ENCODE assay signal across 15 cellular contexts in genomic region chr7:15837627-15838026, GRCh38.
"Had no signal": no experiment of that assay in that cellular context is flagged by ENCODE, and none has a peak within 500 bp of the region (broad histone marks: within the 10 kb centered on the region; RNA-seq: fewer than 3 reads in every experiment).

No MANE protein-coding gene starts in this region.

- H3K4me3 ChIP-seq: left lung, neural progenitor cell, suprapubic skin, upper lobe of left lung had no signal

- H3K4me2 ChIP-seq: neural progenitor cell had no signal

- DNase-seq: activated CD4-positive, alpha-beta memory T cell treated with anti-CD3 and anti-CD28 coated beads, Interleukin-2, amount 10 ng/mL, durations not matched to agents 7 days and 5 days; activated CD4-positive, alpha-beta T cell treated with anti-CD3 and anti-CD28 coated beads for 36 hours; activated gamma-delta T cell; activated naive CD8-positive, alpha-beta T cell treated with anti-CD3 and anti-CD28 coated beads for 36 hours; activated T-cell treated with anti-CD3 and anti-CD28 coated beads, Interleukin-2, amount 50 U/mL, for 48 hours; islet precursor cell; left lung; right cardiac atrium; T-cell; T1000; upper lobe of left lung; WERI-Rb-1 had no signal

- H3K27me3 ChIP-seq: left lung, neural progenitor cell, suprapubic skin, upper lobe of left lung had no signal

- H3K4me1 ChIP-seq: left lung had no signal

- H3K27ac ChIP-seq: neural progenitor cell, suprapubic skin, upper lobe of left lung, WERI-Rb-1 had no signal

- H3K9ac ChIP-seq: neural progenitor cell had no signal

- ATAC-seq: activated CD4-positive, alpha-beta T cell treated with anti-CD3 and anti-CD28 coated beads for 36 hours; left lung; stimulated activated memory B cell treated with anti-CD40 and anti-IgM and Interleukin-4, amounts not matched to agents 10 μg/mL and 1 μg/mL and 100 μg/mL, for 72 hours; T-cell had no signal

- H3K36me3 ChIP-seq: left lung, neural progenitor cell, suprapubic skin, upper lobe of left lung, WERI-Rb-1 had no signal

- H3K9me3 ChIP-seq: left lung, suprapubic skin, upper lobe of left lung had no signal
